11 cellular contexts compared by ENCODE assay signal in the genomic region with DNA sequence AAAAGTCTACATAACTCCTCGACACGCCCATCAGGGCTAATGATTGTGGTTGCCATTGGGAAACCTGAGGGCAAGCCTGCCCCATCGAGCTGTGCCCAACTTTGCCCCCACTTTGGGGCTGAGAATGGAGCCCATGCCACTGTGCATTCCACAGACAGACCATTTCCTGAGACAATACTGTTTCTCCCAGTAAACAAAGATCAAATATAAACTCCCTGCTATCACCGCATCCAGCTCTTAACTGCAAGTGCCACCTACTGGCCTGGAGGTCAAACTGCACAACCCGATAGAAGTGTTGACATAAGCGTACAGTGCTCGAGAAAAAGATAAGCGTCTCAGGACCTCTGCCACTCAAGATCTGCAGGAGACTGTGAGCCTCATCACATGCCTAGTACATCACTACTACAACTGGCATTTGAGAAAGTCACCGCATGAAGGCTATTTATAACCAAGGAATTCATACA. TPM values are rescaled to one million over a fixed set of nuclear protein-coding genes. Genes with fewer than 3 reads are reported as not detected.
DNase-seq lines count a peak whose midpoint lies in the region; ATAC-seq and TF ChIP-seq lines count a peak whose summit lies in the region.
"Had no signal": no experiment of that assay in that cellular context is flagged by ENCODE, and none has a peak within 500 bp of the region (broad histone marks: within the 10 kb centered on the region; RNA-seq: fewer than 3 reads in every experiment).

No MANE protein-coding gene starts in this region.

- peak; percentile 28 for TF ChIP-seq CTCF in RWPE2 (IDR thresholded peaks at IDR 0.05; ENCODE audit: poor library complexity, severe bottlenecking)

- no peaks in the 10 kb centered on the region for H3K9me3 ChIP-seq in RWPE2 (ENCODE audit: severe bottlenecking)

- no peak overlapping the region for H3K27ac ChIP-seq in RWPE2 (ENCODE audit: poor library complexity, severe bottlenecking)
- H3K27ac ChIP-seq: HL-60 had no signal

- no peak overlapping the region for H3K27ac Mint-ChIP-seq in T-helper 2 cell treated with Interferon-gamma antibody and Interleukin-4, amounts not matched to agents 5 μg/mL and 100 μg/mL, for 36 hours

- no peak overlapping the region for H3K4me3 ChIP-seq in RWPE2 (ENCODE audit: severe bottlenecking)

- H3K36me3 Mint-ChIP-seq in T-helper 2 cell treated with Interferon-gamma antibody and Interleukin-4, amounts not matched to agents 5 μg/mL and 100 μg/mL, for 36 hours (ENCODE audit: low read depth) = no peaks in the 10 kb centered on the region

- ATAC-seq in RWPE2 (ENCODE audit: low read depth) = no peak
- ATAC-seq in GM19463 (IDR thresholded peaks at IDR 0.05; ENCODE audit: unreplicated experiment) = no peak
- ATAC-seq in HG03520 (IDR thresholded peaks at IDR 0.05; ENCODE audit: unreplicated experiment) = no peak

- peaks cover 11% of the 10 kb centered on the region for H3K27me3 ChIP-seq in RWPE2 (ENCODE audit: insufficient read depth, poor library complexity, severe bottlenecking)

- DNase-seq in DMS53 (lab: John Stamatoyannopoulos, UW) = peak; percentile 58
- DNase-seq in DMS53 treated with DMSO at 0.1 percent for 48 hours (lab: John Stamatoyannopoulos, UW; ENCODE audit: unreplicated experiment) = no peak
- peak; percentile 52 for DNase-seq in HT-29 (ENCODE audit: low spot score)
- DNase-seq in RWPE2 (ENCODE audit: low spot score) = no peak
- DNase-seq in iPS DF 19.7 (ENCODE audit: low read depth, low spot score) = peak; percentile 23
- no peak for DNase-seq in T-helper 2 cell treated with Interferon-gamma antibody and Interleukin-4, amounts not matched to agents 5 μg/mL and 100 μg/mL, for 36 hours (ENCODE audit: low spot score)
- DNase-seq: central memory CD4-positive, alpha-beta T cell had no signal

- H3K36me3 ChIP-seq in RWPE2 (ENCODE audit: low read depth) = no peaks in the 10 kb centered on the region

- H3K27me3 Mint-ChIP-seq in T-helper 2 cell treated with Interferon-gamma antibody and Interleukin-4, amounts not matched to agents 5 μg/mL and 100 μg/mL, for 36 hours (ENCODE audit: low read depth) = peaks cover 21% of the 10 kb centered on the region

- H3K4me3 Mint-ChIP-seq in T-helper 2 cell treated with Interferon-gamma antibody and Interleukin-4, amounts not matched to agents 5 μg/mL and 100 μg/mL, for 36 hours = no peak overlapping the region

- H3K4me1 ChIP-seq in RWPE2 (ENCODE audit: insufficient read depth, poor library complexity, severe bottlenecking) = no peaks in the 10 kb centered on the region

- H3K4me1 Mint-ChIP-seq in T-helper 2 cell treated with Interferon-gamma antibody and Interleukin-4, amounts not matched to agents 5 μg/mL and 100 μg/mL, for 36 hours (ENCODE audit: low read depth) = no peaks in the 10 kb centered on the region

- peaks cover 10% of the 10 kb centered on the region for H3K9me3 Mint-ChIP-seq in T-helper 2 cell treated with Interferon-gamma antibody and Interleukin-4, amounts not matched to agents 5 μg/mL and 100 μg/mL, for 36 hours

RNA-seq across cellular contexts. Expression of a gene that starts 4.7 kb away (rescaled TPM):
- not detected in 2 replicates for total RNA-seq in HT-29 (2014; rRNA removed; shearing (Covaris generic))
- total RNA-seq: ureter had no signal

RNA-seq across cellular contexts. Expression of a gene that starts 19.6 kb away (rescaled TPM):
- not detected in 2 replicates for total RNA-seq in HT-29 (2014; rRNA removed; shearing (Covaris generic))
- total RNA-seq: ureter had no signal

RNA-seq across cellular contexts. Expression of a gene that starts 50.2 kb away (rescaled TPM):
- total RNA-seq in HT-29 (2014; rRNA removed; shearing (Covaris generic)) = not detected in 2 replicates
- total RNA-seq: ureter had no signal

RNA-seq across cellular contexts. Expression of a gene that starts 51.8 kb away (rescaled TPM):
- not detected in 2 replicates for total RNA-seq in HT-29 (2014; rRNA removed; shearing (Covaris generic))
- total RNA-seq: ureter had no signal

Comparison
In these comparisons a context has a peak if more than half of its experiments do, and no peak if none do; other contexts are left out.
1. DNase-seq: peak in DMS53 (single experiment), HT-29 (single experiment) and iPS DF 19.7 (single experiment); none in DMS53 treated with DMSO at 0.1 percent for 48 hours (single experiment), RWPE2 (single experiment) and T-helper 2 cell treated with Interferon-gamma antibody and Interleukin-4, amounts not matched to agents 5 μg/mL and 100 μg/mL, for 36 hours (single experiment).